Comparison of ENCODE assay signal across 1 cellular context in the genomic region with DNA sequence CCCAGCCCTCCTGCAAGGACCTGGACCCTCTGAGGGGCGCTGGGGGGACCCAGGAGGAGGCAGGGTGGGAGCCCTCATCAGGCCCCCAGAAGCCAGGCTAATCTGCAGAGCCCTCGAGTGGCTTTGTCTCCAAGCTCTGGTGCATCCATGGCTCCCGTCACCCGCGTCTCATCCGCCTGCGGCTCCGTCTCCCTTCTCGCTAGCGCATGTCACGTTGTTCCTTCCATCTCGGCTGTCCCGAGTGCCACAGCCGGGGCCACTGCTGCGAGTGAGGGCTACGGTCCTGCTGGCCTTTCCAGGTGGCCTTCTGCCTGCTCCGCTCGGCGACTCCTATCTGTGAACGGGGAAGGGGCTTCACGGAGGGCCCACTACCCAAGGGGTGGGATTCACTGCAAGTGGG.
TF ChIP-seq lines count a peak whose summit lies in the region.

No MANE protein-coding gene starts in this region.

TF ChIP-seq in HepG2, 621 proteins besides CTCF, POLR2A, EP300 and RAD21 (continued from another document):
- TF ChIP-seq TERF1 (CRISPR knock-in tag; IDR thresholded peaks at IDR 0.05) (no peak), FOXK1 (CRISPR knock-in tag; IDR thresholded peaks at IDR 0.05; ENCODE audit: borderline replicate concordance, low read depth) (no peak), FOXP4 (CRISPR knock-in tag; IDR thresholded peaks at IDR 0.05) (no peak), ATF1 (CRISPR knock-in tag; IDR thresholded peaks at IDR 0.05) (no peak), ZBTB33 (CRISPR knock-in tag; IDR thresholded peaks at IDR 0.05) (peak; percentile 61; the same call in 1 of the 2 replicates), XRCC5 (optimal IDR thresholded peaks at IDR 0.05; ENCODE audit: low read length) (no peak), POLR2AphosphoS5 (IDR thresholded peaks at IDR 0.05; ENCODE audit: low read depth, low read length) (no peak)
- TF ChIP-seq, protein P1, sequence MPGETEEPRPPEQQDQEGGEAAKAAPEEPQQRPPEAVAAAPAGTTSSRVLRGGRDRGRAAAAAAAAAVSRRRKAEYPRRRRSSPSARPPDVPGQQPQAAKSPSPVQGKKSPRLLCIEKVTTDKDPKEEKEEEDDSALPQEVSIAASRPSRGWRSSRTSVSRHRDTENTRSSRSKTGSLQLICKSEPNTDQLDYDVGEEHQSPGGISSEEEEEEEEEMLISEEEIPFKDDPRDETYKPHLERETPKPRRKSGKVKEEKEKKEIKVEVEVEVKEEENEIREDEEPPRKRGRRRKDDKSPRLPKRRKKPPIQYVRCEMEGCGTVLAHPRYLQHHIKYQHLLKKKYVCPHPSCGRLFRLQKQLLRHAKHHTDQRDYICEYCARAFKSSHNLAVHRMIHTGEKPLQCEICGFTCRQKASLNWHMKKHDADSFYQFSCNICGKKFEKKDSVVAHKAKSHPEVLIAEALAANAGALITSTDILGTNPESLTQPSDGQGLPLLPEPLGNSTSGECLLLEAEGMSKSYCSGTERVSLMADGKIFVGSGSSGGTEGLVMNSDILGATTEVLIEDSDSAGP (CRISPR knock-in tag; IDR thresholded peaks at IDR 0.05; ENCODE audit: borderline replicate concordance), result peak; percentile 20; the same call in 1 of the 2 replicates
